Comparison of ENCODE assay signal across 9 cellular contexts in genomic region chr1:7940745-7941436, GRCh38. TPM values are rescaled to one million over a fixed set of nuclear protein-coding genes. Genes with fewer than 3 reads are reported as not detected.
DNase-seq lines count a peak whose midpoint lies in the region; ATAC-seq and FAIRE-seq lines count a peak whose summit lies in the region.
"Had no signal": no experiment of that assay in that cellular context is flagged by ENCODE, and none has a peak within 500 bp of the region (broad histone marks: within the 10 kb centered on the region; RNA-seq: fewer than 3 reads in every experiment).

Gene TNFRSF9 (minus strand): TSS chr1:7940839. CDS start chr1:7939994, 845 bp downstream.

- H3K9me3 Mint-ChIP-seq in CD4-positive, alpha-beta memory T cell, result peaks cover 0 to 3% (median 0%) of the 10 kb centered on the region in 8 donors
- H3K9me3 Mint-ChIP-seq in naive thymus-derived CD4-positive, alpha-beta T cell, result no peaks in the 10 kb centered on the region

- peak within 1 kb of the TSS; percentile 19 to 94 (median 67) for H3K27ac Mint-ChIP-seq in CD4-positive, alpha-beta memory T cell
- H3K27ac Mint-ChIP-seq in naive thymus-derived CD4-positive, alpha-beta T cell, result peak within 1 kb of the TSS in 3 of 9 donors; percentile 14 to 75 (median 71)

- no peaks in the 10 kb centered on the region for H3K36me3 ChIP-seq in CD4-positive, alpha-beta memory T cell (ENCODE audit: insufficient read depth, low read length)
- H3K36me3 ChIP-seq in naive thymus-derived CD4-positive, alpha-beta T cell (ENCODE audit: control insufficient read depth in 2 of 3, insufficient read depth in 3 of 3, low read length in 3 of 3), result no peaks in the 10 kb centered on the region

- intact Hi-C loops in CD4-positive, alpha-beta memory T cell (cut with micrococcal nuclease), result no loop called here
- intact Hi-C loops in naive thymus-derived CD4-positive, alpha-beta T cell (cut with micrococcal nuclease), result no loop called here

- H3K27ac ChIP-seq in CD4-positive, alpha-beta memory T cell (ENCODE audit: low read depth, low read length), result no peak within 1 kb of the TSS
- no peak within 1 kb of the TSS for H3K27ac ChIP-seq in naive thymus-derived CD4-positive, alpha-beta T cell (ENCODE audit: low read depth, low read length)

- peaks cover 20 to 37% (median 26%) of the 10 kb centered on the region in 4 donors for H3K4me1 Mint-ChIP-seq in CD4-positive, alpha-beta memory T cell
- H3K4me1 Mint-ChIP-seq in naive thymus-derived CD4-positive, alpha-beta T cell, result peaks cover 20 to 30% (median 24%) of the 10 kb centered on the region in 7 donors

- DNase-seq in CD4-positive, alpha-beta memory T cell, result peak in 1 of 5 donors; percentile 84
- DNase-seq in RCC 7860 (ENCODE audit: low spot score), result peak; percentile 85
- DNase-seq in activated effector memory CD4-positive, alpha-beta T cell treated with anti-CD3 and anti-CD28 coated beads, Interleukin-2, amount 50 U/mL, for 16 hours, result peak; percentile 93
- peak in 2 of 9 donors; percentile 14 to 75 for DNase-seq in naive thymus-derived CD4-positive, alpha-beta T cell
- peak; percentile 64 for DNase-seq in urothelium cell line (ENCODE audit: low spot score)
- no peak for DNase-seq in dedifferentiated amniotic fluid mesenchymal stem cell (ENCODE audit: extremely low spot score)

- ATAC-seq in naive thymus-derived CD4-positive, alpha-beta T cell, result peak; percentile 72
- no peak for ATAC-seq in HG02884 (IDR thresholded peaks at IDR 0.05; ENCODE audit: unreplicated experiment)
- ATAC-seq in HG03045 (IDR thresholded peaks at IDR 0.05; ENCODE audit: unreplicated experiment), result no peak

- no peaks in the 10 kb centered on the region for H3K36me3 Mint-ChIP-seq in CD4-positive, alpha-beta memory T cell
- H3K36me3 Mint-ChIP-seq in naive thymus-derived CD4-positive, alpha-beta T cell, result peaks cover 0 to 3% (median 0%) of the 10 kb centered on the region in 5 donors

- H3K27me3 Mint-ChIP-seq in CD4-positive, alpha-beta memory T cell, result peaks cover 17 to 20% of the 10 kb centered on the region in 2 donors
- peaks cover 32 to 42% (median 39%) of the 10 kb centered on the region in 5 donors for H3K27me3 Mint-ChIP-seq in naive thymus-derived CD4-positive, alpha-beta T cell

- peaks cover 6% of the 10 kb centered on the region for H3K27me3 ChIP-seq in CD4-positive, alpha-beta memory T cell (ENCODE audit: insufficient read depth, low read length)
- peaks cover 0 to 10% of the 10 kb centered on the region in 2 donors for H3K27me3 ChIP-seq in naive thymus-derived CD4-positive, alpha-beta T cell (ENCODE audit: control insufficient read depth in 2 of 2, insufficient read depth in 2 of 2, low read length in 2 of 2)

- FAIRE-seq in RCC 7860 (lab: Jason Lieb, UNC) (peak; percentile 71), urothelium cell line (lab: Jason Lieb, UNC) (no peak)
- FAIRE-seq: colon had no signal

- POLR2A ChIA-PET in CD4-positive, alpha-beta memory T cell (lab: Charles Lee; ENCODE audit: partially characterized antibody), result interaction anchor here (0.6 to 1.7 kb wide), 5 partner anchors 8 to 155 kb away, joined by 3 to 8 read pairs (median 5); partner anchors contain the start of gene PARK7
- POLR2A ChIA-PET in naive thymus-derived CD4-positive, alpha-beta T cell (lab: Charles Lee), result interaction anchor here (1.3 kb wide), 1 partner anchor 8 kb away, joined by 3 read pairs; no protein-coding TSS in a partner anchor

- no peaks in the 10 kb centered on the region for H3K9me3 ChIP-seq in CD4-positive, alpha-beta memory T cell (ENCODE audit: control insufficient read depth in 1 of 2, low read length in 2 of 2)
- H3K9me3 ChIP-seq in naive thymus-derived CD4-positive, alpha-beta T cell (ENCODE audit: control insufficient read depth in 2 of 3, low read length in 3 of 3), result no peaks in the 10 kb centered on the region

- peaks cover 26% of the 10 kb centered on the region for H3K4me1 ChIP-seq in CD4-positive, alpha-beta memory T cell (ENCODE audit: insufficient read depth, low read length)
- H3K4me1 ChIP-seq in naive thymus-derived CD4-positive, alpha-beta T cell (ENCODE audit: control insufficient read depth in 2 of 2, insufficient read depth in 2 of 2, low read length in 2 of 2), result peaks cover 10 to 26% of the 10 kb centered on the region in 2 donors

- CTCF ChIA-PET in CD4-positive, alpha-beta memory T cell (lab: Charles Lee; ENCODE audit: partially characterized antibody), result interaction anchor here (0.7 to 1.3 kb wide), 2 partner anchors 16 to 37 kb away, joined by 3 to 5 read pairs; no protein-coding TSS in a partner anchor
- CTCF ChIA-PET in naive thymus-derived CD4-positive, alpha-beta T cell (lab: Charles Lee), result no interaction called here

- H3K4me3 ChIP-seq in CD4-positive, alpha-beta memory T cell (ENCODE audit: low read length in 2 of 2), result no peak within 1 kb of the TSS
- no peak within 1 kb of the TSS for H3K4me3 ChIP-seq in naive thymus-derived CD4-positive, alpha-beta T cell (ENCODE audit: low read length)

- H3K4me3 Mint-ChIP-seq in CD4-positive, alpha-beta memory T cell, result peak within 1 kb of the TSS; percentile 71 to 85 (median 80)
- H3K4me3 Mint-ChIP-seq in naive thymus-derived CD4-positive, alpha-beta T cell, result peak within 1 kb of the TSS; percentile 8 to 96 (median 78)

RNA-seq across cellular contexts. Expression of gene TNFRSF9, which starts in this region (rescaled TPM):
- under 1 TPM; 0.15 to 0.53 TPM for total RNA-seq in CD4-positive, alpha-beta memory T cell
- under 1 TPM in 1 of 2 donors, not detected in 1; 0.56 TPM for polyA plus RNA-seq in CD4-positive, alpha-beta memory T cell
- 1 to 10 TPM in 1 of 5 experiments, under 1 TPM in 4; 0.11 to 6.6 (median 0.27) TPM for total RNA-seq in naive thymus-derived CD4-positive, alpha-beta T cell
- polyA plus RNA-seq in naive thymus-derived CD4-positive, alpha-beta T cell, result under 1 TPM in 1 of 2 donors, not detected in 1; 0.10 TPM
